Comparison of ENCODE assay signal across 7 cellular contexts in the genomic region with DNA sequence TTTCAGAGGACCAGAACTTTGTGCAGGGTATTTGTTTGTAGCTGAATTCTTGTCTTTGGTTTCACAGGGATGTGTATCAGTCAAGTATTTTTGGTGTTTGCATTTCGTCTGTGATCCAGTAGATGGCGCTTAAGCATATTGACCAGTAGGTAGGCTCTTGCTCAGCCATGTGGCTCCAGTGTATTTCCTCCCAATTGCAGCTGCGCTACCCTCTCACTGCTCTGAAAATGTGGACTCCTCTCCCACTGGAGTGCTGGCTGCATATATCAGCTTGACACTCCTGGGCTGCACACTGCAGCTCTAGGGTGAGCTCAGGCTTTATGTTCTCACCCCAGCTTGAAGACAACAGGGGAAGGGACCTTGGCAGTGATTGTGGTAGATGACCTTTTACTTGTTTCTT.
DNase-seq lines count a peak whose midpoint lies in the region; ATAC-seq and TF ChIP-seq lines count a peak whose summit lies in the region.

No MANE protein-coding gene starts in this region.

- H3K36me3 Mint-ChIP-seq in endothelial cell (ENCODE audit: low read depth, unreplicated experiment): no peaks in the 10 kb centered on the region
- no peaks in the 10 kb centered on the region for H3K36me3 Mint-ChIP-seq in progenitor cell of endocrine pancreas (ENCODE audit: insufficient read depth)
- no peaks in the 10 kb centered on the region for H3K36me3 Mint-ChIP-seq in CD4-positive, alpha-beta memory T cell

- H3K27ac ChIP-seq in CD4-positive, alpha-beta memory T cell (ENCODE audit: low read depth, low read length): no peak overlapping the region

- H3K4me1 Mint-ChIP-seq in endothelial cell (ENCODE audit: unreplicated experiment) (no peaks in the 10 kb centered on the region), progenitor cell of endocrine pancreas (ENCODE audit: low read depth) (peaks cover 15% of the 10 kb centered on the region)
- H3K4me1 Mint-ChIP-seq in CD4-positive, alpha-beta memory T cell: no peaks in the 10 kb centered on the region

- DNase-seq in GM12864 (ENCODE audit: low read depth) (peak; percentile 37), NOMO-1 treated with DMSO at 0.1 percent for 48 hours (lab: John Stamatoyannopoulos, UW; ENCODE audit: unreplicated experiment) (peak; percentile 55), endothelial cell (ENCODE audit: low spot score) (peak; percentile 19), progenitor cell of endocrine pancreas (ENCODE audit: low spot score, unreplicated experiment) (no peak)
- DNase-seq in CD4-positive, alpha-beta memory T cell: no peak

- H3K27me3 Mint-ChIP-seq in endothelial cell (ENCODE audit: unreplicated experiment) (no peaks in the 10 kb centered on the region), progenitor cell of endocrine pancreas (no peaks in the 10 kb centered on the region)
- peaks cover 0 to 1% of the 10 kb centered on the region in 2 donors for H3K27me3 Mint-ChIP-seq in CD4-positive, alpha-beta memory T cell

- no peak overlapping the region for H3K4me3 ChIP-seq in GM12864 (ENCODE audit: low read depth, low read length)
- no peak overlapping the region for H3K4me3 ChIP-seq in CD4-positive, alpha-beta memory T cell (ENCODE audit: low read length in 2 of 2)

- peak; percentile 96 for ATAC-seq in GM21423 (IDR thresholded peaks at IDR 0.05; ENCODE audit: unreplicated experiment)
- ATAC-seq in HG03520 (IDR thresholded peaks at IDR 0.05; ENCODE audit: unreplicated experiment): peak; percentile 98

- intact Hi-C loops in CD4-positive, alpha-beta memory T cell (cut with micrococcal nuclease): no loop called here

- POLR2A ChIA-PET in CD4-positive, alpha-beta memory T cell (lab: Charles Lee; ENCODE audit: partially characterized antibody): no interaction called here

- no peaks in the 10 kb centered on the region for H3K27me3 ChIP-seq in CD4-positive, alpha-beta memory T cell (ENCODE audit: insufficient read depth, low read length)

- H3K9me3 Mint-ChIP-seq in endothelial cell (ENCODE audit: unreplicated experiment) (no peaks in the 10 kb centered on the region), progenitor cell of endocrine pancreas (ENCODE audit: low read depth) (no peaks in the 10 kb centered on the region)
- peaks cover 0 to 22% (median 2%) of the 10 kb centered on the region in 8 donors for H3K9me3 Mint-ChIP-seq in CD4-positive, alpha-beta memory T cell

- CTCF ChIA-PET in CD4-positive, alpha-beta memory T cell (lab: Charles Lee; ENCODE audit: partially characterized antibody): no interaction called here

- no peaks in the 10 kb centered on the region for H3K9me3 ChIP-seq in CD4-positive, alpha-beta memory T cell (ENCODE audit: control insufficient read depth in 1 of 2, low read length in 2 of 2)

- no peaks in the 10 kb centered on the region for H3K4me1 ChIP-seq in CD4-positive, alpha-beta memory T cell (ENCODE audit: insufficient read depth, low read length)

- H3K4me3 Mint-ChIP-seq in endothelial cell (ENCODE audit: unreplicated experiment) (no peak overlapping the region), progenitor cell of endocrine pancreas (ENCODE audit: low read depth) (no peak overlapping the region)
- H3K4me3 Mint-ChIP-seq in CD4-positive, alpha-beta memory T cell: no peak overlapping the region

- peak; percentile 82 for TF ChIP-seq CTCF in GM12864 (IDR thresholded peaks at IDR 0.05; ENCODE audit: low read depth, low read length, missing control alignments)
- TF ChIP-seq CTCF in endothelial cell (IDR thresholded peaks at IDR 0.05; ENCODE audit: unreplicated experiment): peak; percentile 48
- peak; percentile 72 for TF ChIP-seq CTCF in progenitor cell of endocrine pancreas (IDR thresholded peaks at IDR 0.05; ENCODE audit: unreplicated experiment)

- H3K27ac Mint-ChIP-seq in endothelial cell (ENCODE audit: unreplicated experiment) (no peak overlapping the region), progenitor cell of endocrine pancreas (no peak overlapping the region)
- H3K27ac Mint-ChIP-seq in CD4-positive, alpha-beta memory T cell: peak overlapping the region in 1 of 7 donors; percentile 2

- H3K36me3 ChIP-seq in CD4-positive, alpha-beta memory T cell (ENCODE audit: insufficient read depth, low read length): no peaks in the 10 kb centered on the region

Comparison
In these comparisons a context has a peak if more than half of its experiments do, and no peak if none do; other contexts are left out.
1. DNase-seq: peak in GM12864 (single experiment), NOMO-1 treated with DMSO at 0.1 percent for 48 hours (single experiment) and endothelial cell (single experiment); none in progenitor cell of endocrine pancreas (single experiment) and CD4-positive, alpha-beta memory T cell (0 of 5).
2. Peak in every context shown above with its lines, with median percentiles within 50 percentile points of each other: CTCF ChIP-seq.